ENCODE assay signal across 17 cellular contexts in genomic region chr13:29546662-29547061, GRCh38. TPM values are rescaled to one million over a fixed set of nuclear protein-coding genes. Genes with fewer than 3 reads are reported as not detected.
DNase-seq lines count a peak whose midpoint lies in the region; ATAC-seq, FAIRE-seq and TF ChIP-seq lines count a peak whose summit lies in the region.
"Had no signal": no experiment of that assay in that cellular context is flagged by ENCODE, and none has a peak within 500 bp of the region (broad histone marks: within the 10 kb centered on the region; RNA-seq: fewer than 3 reads in every experiment).

No MANE protein-coding gene starts in this region.

- no peak overlapping the region for H3K9ac ChIP-seq in GM12878 (ENCODE audit: control insufficient read depth, insufficient read depth, low read length)

- H3K27me3 ChIP-seq in GM12878 (replicated peaks in 1 of 2; ENCODE audit: control insufficient read depth in 2 of 2, insufficient read depth in 2 of 2, low read length in 1 of 2), result no peaks in the 10 kb centered on the region
- no peaks in the 10 kb centered on the region for H3K27me3 ChIP-seq in spleen (replicated peaks in 1 of 7)

- H3K4me2 ChIP-seq in GM12878 (ENCODE audit: control insufficient read depth, insufficient read depth), result no peak overlapping the region

- POLR2A ChIA-PET in activated CD4-positive, alpha-beta T cell treated with anti-CD3 and anti-CD28 coated beads, Interleukin-2, amount 10 ng/mL, durations not matched to agents 7 days and 5 days (lab: Charles Lee), result no interaction called here
- POLR2A ChIA-PET in GM12878 (lab: Charles Lee), result no interaction called here

- no peak for TF ChIP-seq RAD21 in GM12878 (IDR thresholded peaks at IDR 0.05; ENCODE audit: insufficient read depth, low read depth, low read length)

- intact Hi-C loops in GM12878 (cut with micrococcal nuclease; ENCODE audit: unreplicated experiment), result no loop called here
- intact Hi-C loops in spleen (cut with DNase I; ENCODE audit: low total_unique reads), result no loop called here

- H3K4me1 ChIP-seq in GM12878 (ENCODE audit: control insufficient read depth, insufficient read depth, low read length) (peaks cover 13% of the 10 kb centered on the region), mesodermal cell (ENCODE audit: control insufficient read depth, insufficient read depth, low read length, poor library complexity, severe bottlenecking) (peaks cover 38% of the 10 kb centered on the region), spleen (peaks cover 0 to 32% (median 5%) of the 10 kb centered on the region in 6 donors)

- peaks cover 24% of the 10 kb centered on the region for H3K36me3 Mint-ChIP-seq in activated CD4-positive, alpha-beta T cell treated with anti-CD3 and anti-CD28 coated beads, Interleukin-2, amount 10 ng/mL, durations not matched to agents 7 days and 5 days (ENCODE audit: low read depth)

- H3K36me3 ChIP-seq in GM12878 (ENCODE audit: control insufficient read depth in 2 of 2, insufficient read depth in 2 of 2, low read length in 1 of 2) (peaks cover 15 to 36% of the 10 kb centered on the region in 2 experiments), mesodermal cell (ENCODE audit: control insufficient read depth, insufficient read depth, low read length) (peaks cover 57% of the 10 kb centered on the region), spleen (peaks cover 0 to 55% (median 20%) of the 10 kb centered on the region in 6 donors)

- no peak for ATAC-seq in GM12878
- ATAC-seq: HCT116 had no signal

- H3K4me1 Mint-ChIP-seq in activated CD4-positive, alpha-beta T cell treated with anti-CD3 and anti-CD28 coated beads, Interleukin-2, amount 10 ng/mL, durations not matched to agents 7 days and 5 days, result peaks cover 15% of the 10 kb centered on the region

- FAIRE-seq in GM12878 (lab: Jason Lieb, UNC), result no peak
- FAIRE-seq: HTR-8/SVneo had no signal

- TF ChIP-seq EP300 in GM12878 (IDR thresholded peaks at IDR 0.05; ENCODE audit: borderline replicate concordance in 1 of 2, control insufficient read depth in 1 of 2, low read depth in 2 of 2, low read length in 2 of 2), result no peak

- no peak overlapping the region for H3K4me3 ChIP-seq in GM12878
- no peak overlapping the region for H3K4me3 ChIP-seq in mesodermal cell (ENCODE audit: extremely low read depth, insufficient read depth, low read length, poor library complexity, severe bottlenecking)
- no peak overlapping the region for H3K4me3 ChIP-seq in spleen

- TF ChIP-seq POLR2A in GM12878 (IDR thresholded peaks at IDR 0.05; ENCODE audit: low read depth, low read length) (no peak), spleen (IDR thresholded peaks at IDR 0.05) (no peak)

- TSS peak; percentile 20 for BruUV-seq in GM12878 (replicated peaks; lab: Mats Ljungman, UMichigan)

- H3K27me3 Mint-ChIP-seq in activated CD4-positive, alpha-beta T cell treated with anti-CD3 and anti-CD28 coated beads, Interleukin-2, amount 10 ng/mL, durations not matched to agents 7 days and 5 days, result no peaks in the 10 kb centered on the region

- in situ Hi-C loops in GM12878 (cut with MboI), result no loop called here

- CTCF ChIA-PET in activated CD4-positive, alpha-beta T cell treated with anti-CD3 and anti-CD28 coated beads, Interleukin-2, amount 10 ng/mL, durations not matched to agents 7 days and 5 days (lab: Charles Lee), result interaction anchor here (1.0 kb wide), 1 partner anchor 21 kb away, joined by 3 read pairs; no protein-coding TSS in a partner anchor
- CTCF ChIA-PET in GM12878 (lab: Yijun Ruan, JAX), result interaction anchor here (0.6 kb wide), 1 partner anchor 896 kb away, joined by 3 read pairs; no protein-coding TSS in a partner anchor

- H3K9me3 ChIP-seq in GM12878 (replicated peaks; ENCODE audit: control insufficient read depth, insufficient read depth, low read length), result no peaks in the 10 kb centered on the region
- no peaks in the 10 kb centered on the region for H3K9me3 ChIP-seq in mesodermal cell (ENCODE audit: control insufficient read depth, low read length)
- H3K9me3 ChIP-seq in spleen, result no peaks in the 10 kb centered on the region

- H3K4me3 Mint-ChIP-seq in activated CD4-positive, alpha-beta T cell treated with anti-CD3 and anti-CD28 coated beads, Interleukin-2, amount 10 ng/mL, durations not matched to agents 7 days and 5 days, result no peak overlapping the region

- H2AFZ ChIP-seq in GM12878 (ENCODE audit: control insufficient read depth, low read depth, low read length), result no peak overlapping the region

- H3K9me3 Mint-ChIP-seq in activated CD4-positive, alpha-beta T cell treated with anti-CD3 and anti-CD28 coated beads, Interleukin-2, amount 10 ng/mL, durations not matched to agents 7 days and 5 days, result no peaks in the 10 kb centered on the region

- RAD21 ChIA-PET in GM12878 (lab: Charles Lee; ENCODE audit: unreplicated experiment), result interaction anchor here (0.6 kb wide), 1 partner anchor 427 kb away, joined by 4 read pairs; no protein-coding TSS in a partner anchor

- WGBS in GM12878 (ENCODE audit: insufficient coverage, insufficient replicate concordance, low lambda C conversion rate, missing lambda C conversion rate), result 92% methylated on average over 8 of the region's 8 CpGs
- WGBS in mesodermal cell (ENCODE audit: insufficient coverage in 2 of 2), 2 experiments, result 91 to 95% methylated on average over 6 to 8 of the region's 8 CpGs
- WGBS in spleen, 5 donors, result 83 to 90% (median 88%) methylated on average over 8 of the region's 8 CpGs

- SMC1A ChIA-PET in GM12878 (lab: Charles Lee; ENCODE audit: uncharacterized antibody, unreplicated experiment), result interaction anchor here (0.9 kb wide), 1 partner anchor 9 kb away, joined by 3 read pairs; no protein-coding TSS in a partner anchor

- TF ChIP-seq CTCF in GM12878 (IDR thresholded peaks at IDR 0.05 in 2 of 3, conservative IDR thresholded peaks at IDR 0.05 in 1 of 3; ENCODE audit: control insufficient read depth in 2 of 3, extremely low read depth in 1 of 3, insufficient read depth in 1 of 3, low read depth in 3 of 3, low read length in 3 of 3) (no peak), spleen (IDR thresholded peaks at IDR 0.05 in 8 of 11, conservative IDR thresholded peaks at IDR 0.05 in 3 of 11) (no peak)

- DNase-seq in activated CD4-positive, alpha-beta T cell treated with anti-CD3 and anti-CD28 coated beads, Interleukin-2, amount 10 ng/mL, durations not matched to agents 7 days and 5 days, result no peak
- no peak for DNase-seq in activated CD4-positive, alpha-beta T cell treated with anti-CD3 and anti-CD28 coated beads, Interleukin-2, amount 50 U/mL, for 1 hour
- no peak for DNase-seq in GM12878 (ENCODE audit: low read depth, low spot score)
- DNase-seq in spleen, result no peak
- DNase-seq in GF-D8 (lab: John Stamatoyannopoulos, UW), result no peak
- DNase-seq in GM19240 (ENCODE audit: insufficient read length, low spot score), result no peak
- DNase-seq in cortex of kidney (lab: John Stamatoyannopoulos, UW), result no peak
- DNase-seq: C1 segment of cervical spinal cord; DMS153; EL; NCI-H146; NCI-H2227 treated with DMSO at 0.1 percent for 48 hours; NCI-H526; NK-92 treated with Interleukin-12 subunit alpha and Interleukin-12 subunit beta, amount 100 ng/mL, for 24 hours had no signal

- peaks cover 11% of the 10 kb centered on the region for H3K79me2 ChIP-seq in GM12878 (ENCODE audit: control insufficient read depth, insufficient read depth, low read length)

- H3K27ac Mint-ChIP-seq in activated CD4-positive, alpha-beta T cell treated with anti-CD3 and anti-CD28 coated beads, Interleukin-2, amount 10 ng/mL, durations not matched to agents 7 days and 5 days, result peak overlapping the region; percentile 33

- no peak overlapping the region for H3K27ac ChIP-seq in GM12878 (ENCODE audit: control insufficient read depth, insufficient read depth)
- peak overlapping the region; percentile 30 for H3K27ac ChIP-seq in mesodermal cell (ENCODE audit: low read depth, low read length, severe bottlenecking)
- H3K27ac ChIP-seq in spleen, result peak overlapping the region in 5 of 8 donors; percentile 4 to 70 (median 38)

- 0 out of 2 replicates have a peak, but pooled peaks cover 2% of the 10 kb centered on the region for H4K20me1 ChIP-seq in GM12878 (ENCODE audit: control insufficient read depth, insufficient read depth)

TF ChIP-seq in GM12878, 131 proteins besides CTCF, POLR2A, EP300 and RAD21:
- TF ChIP-seq JUNB (IDR thresholded peaks at IDR 0.05), result no peak
- peak; percentile 49 for TF ChIP-seq BCL3 (IDR thresholded peaks at IDR 0.05; ENCODE audit: borderline replicate concordance, insufficient read depth, low read depth, low read length, poor library complexity, severe bottlenecking)

RNA-seq across cellular contexts. Expression of gene SLC7A1, which starts 48.8 kb away (rescaled TPM):
- total RNA-seq in activated CD4-positive, alpha-beta T cell treated with anti-CD3 and anti-CD28 coated beads, Interleukin-2, amount 10 ng/mL, durations not matched to agents 7 days and 5 days, result 10 to 100 TPM; 64.5 to 77.5 TPM
- total RNA-seq in GM12878 (2013; cell fraction: nucleolus; rRNA removed), result 44.0 and 56.5 TPM in 2 replicates
- 16.8 and 22.3 TPM in 2 replicates for total RNA-seq in GM12878 (2014; rRNA removed)
- 13.8 and 15.6 TPM in 2 replicates for total RNA-seq in GM12878 (2014; rRNA removed; fragmentation: Illumina TruSeq; extraction: Trizol)
- 87.9 and 91.7 TPM in 2 replicates for total RNA-seq in GM12878 (2021)
- 15.9 TPM for polyA plus RNA-seq in GM12878 (2011; ENCODE audit: low read depth)
- polyA plus RNA-seq in GM12878 (2011; rRNA removed), result 8.4 and 10.2 TPM in 2 replicates
- polyA plus RNA-seq in GM12878 (2011; cell fraction: cytosol; rRNA removed), result 12.8 and 17.9 TPM in 2 replicates
- polyA plus RNA-seq in GM12878 (2011; cell fraction: nucleus; rRNA removed), result 28.3 and 31.2 TPM in 2 replicates
- 22.7 and 24.7 TPM in 2 replicates for polyA plus RNA-seq in GM12878 (2012)
- polyA plus RNA-seq in GM12878 (2014; fragmentation: Illumina TruSeq; extraction: Trizol), result 28.2 and 40.3 TPM in 2 replicates
- polyA plus RNA-seq in GM12878 (2014; fragmentation: Nextera tagmentation; extraction: Ambion mirVana), result 1 to 10 TPM; 6.4 to 7.6 TPM
- 24.6 and 29.4 TPM in 2 replicates for polyA plus RNA-seq in GM12878 (2014; rRNA removed)
- 10 to 100 TPM; 25.6 to 25.8 TPM for polyA plus RNA-seq in GM12878 (2016; fragmentation: Nextera tagmentation; extraction: Ambion mirVana)
- polyA minus RNA-seq in GM12878 (2011; rRNA and poly(A)+ RNA removed), result 19.7 and 28.9 TPM in 2 replicates
- 13.4 and 19.3 TPM in 2 replicates for polyA minus RNA-seq in GM12878 (2011; cell fraction: cytosol; rRNA and poly(A)+ RNA removed)
- 21.8 and 34.3 TPM in 2 replicates for polyA minus RNA-seq in GM12878 (2011; cell fraction: nucleus; rRNA and poly(A)+ RNA removed)
- 23.5 TPM for polyA plus RNA-seq in mesodermal cell (2013, experiment 1 of 2)
- polyA plus RNA-seq in mesodermal cell (2013, experiment 2 of 2), result 21.4 TPM
- total RNA-seq in spleen, result 10 to 100 TPM; 16.7 to 53.8 (median 26.0) TPM
- 1 to 10 TPM; 2.2 to 3.9 (median 2.8) TPM for polyA plus RNA-seq in spleen
